In the genomic region with DNA sequence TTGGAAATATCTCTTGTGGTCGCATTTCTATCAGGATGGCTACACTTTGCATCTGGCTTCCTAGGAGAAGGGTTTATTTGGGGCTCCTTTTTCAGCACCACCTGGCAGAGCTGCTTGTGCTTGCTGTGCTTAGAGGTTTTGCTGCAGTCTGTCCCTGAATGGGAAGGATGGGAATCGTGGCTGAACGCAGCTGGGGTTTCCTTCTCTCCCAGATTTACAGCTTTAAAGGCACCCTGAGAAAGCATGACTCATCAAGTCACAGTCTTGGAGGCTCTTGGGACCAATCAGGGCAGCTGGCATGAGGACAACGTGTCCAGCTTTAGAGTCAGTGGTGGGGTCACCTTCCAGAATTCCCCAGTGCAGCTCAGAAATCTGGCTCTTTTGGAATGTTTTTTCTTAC, we compare ENCODE assay signal across 2 cellular contexts.
TF ChIP-seq lines count a peak whose summit lies in the region.

No MANE protein-coding gene starts in this region.

TF ChIP-seq in HepG2, 621 proteins besides CTCF, POLR2A, EP300 and RAD21:
- TF ChIP-seq NFE2L2 (IDR thresholded peaks at IDR 0.05; ENCODE audit: low read length) (peak; percentile 21; the same call in 1 of the 2 replicates), ZNF354B (CRISPR knock-in tag; IDR thresholded peaks at IDR 0.05) (no peak)

TF ChIP-seq in H1, 55 proteins besides CTCF, POLR2A, EP300 and RAD21:
- no peak for TF ChIP-seq PHF8 (conservative IDR thresholded peaks at IDR 0.05; ENCODE audit: low read depth, low read length)
- no peak for TF ChIP-seq SRF (IDR thresholded peaks at IDR 0.05; ENCODE audit: low read depth, low read length)
- TF ChIP-seq SP1 (IDR thresholded peaks at IDR 0.05; ENCODE audit: low read depth, low read length), result no peak
- TF ChIP-seq, protein P1, sequence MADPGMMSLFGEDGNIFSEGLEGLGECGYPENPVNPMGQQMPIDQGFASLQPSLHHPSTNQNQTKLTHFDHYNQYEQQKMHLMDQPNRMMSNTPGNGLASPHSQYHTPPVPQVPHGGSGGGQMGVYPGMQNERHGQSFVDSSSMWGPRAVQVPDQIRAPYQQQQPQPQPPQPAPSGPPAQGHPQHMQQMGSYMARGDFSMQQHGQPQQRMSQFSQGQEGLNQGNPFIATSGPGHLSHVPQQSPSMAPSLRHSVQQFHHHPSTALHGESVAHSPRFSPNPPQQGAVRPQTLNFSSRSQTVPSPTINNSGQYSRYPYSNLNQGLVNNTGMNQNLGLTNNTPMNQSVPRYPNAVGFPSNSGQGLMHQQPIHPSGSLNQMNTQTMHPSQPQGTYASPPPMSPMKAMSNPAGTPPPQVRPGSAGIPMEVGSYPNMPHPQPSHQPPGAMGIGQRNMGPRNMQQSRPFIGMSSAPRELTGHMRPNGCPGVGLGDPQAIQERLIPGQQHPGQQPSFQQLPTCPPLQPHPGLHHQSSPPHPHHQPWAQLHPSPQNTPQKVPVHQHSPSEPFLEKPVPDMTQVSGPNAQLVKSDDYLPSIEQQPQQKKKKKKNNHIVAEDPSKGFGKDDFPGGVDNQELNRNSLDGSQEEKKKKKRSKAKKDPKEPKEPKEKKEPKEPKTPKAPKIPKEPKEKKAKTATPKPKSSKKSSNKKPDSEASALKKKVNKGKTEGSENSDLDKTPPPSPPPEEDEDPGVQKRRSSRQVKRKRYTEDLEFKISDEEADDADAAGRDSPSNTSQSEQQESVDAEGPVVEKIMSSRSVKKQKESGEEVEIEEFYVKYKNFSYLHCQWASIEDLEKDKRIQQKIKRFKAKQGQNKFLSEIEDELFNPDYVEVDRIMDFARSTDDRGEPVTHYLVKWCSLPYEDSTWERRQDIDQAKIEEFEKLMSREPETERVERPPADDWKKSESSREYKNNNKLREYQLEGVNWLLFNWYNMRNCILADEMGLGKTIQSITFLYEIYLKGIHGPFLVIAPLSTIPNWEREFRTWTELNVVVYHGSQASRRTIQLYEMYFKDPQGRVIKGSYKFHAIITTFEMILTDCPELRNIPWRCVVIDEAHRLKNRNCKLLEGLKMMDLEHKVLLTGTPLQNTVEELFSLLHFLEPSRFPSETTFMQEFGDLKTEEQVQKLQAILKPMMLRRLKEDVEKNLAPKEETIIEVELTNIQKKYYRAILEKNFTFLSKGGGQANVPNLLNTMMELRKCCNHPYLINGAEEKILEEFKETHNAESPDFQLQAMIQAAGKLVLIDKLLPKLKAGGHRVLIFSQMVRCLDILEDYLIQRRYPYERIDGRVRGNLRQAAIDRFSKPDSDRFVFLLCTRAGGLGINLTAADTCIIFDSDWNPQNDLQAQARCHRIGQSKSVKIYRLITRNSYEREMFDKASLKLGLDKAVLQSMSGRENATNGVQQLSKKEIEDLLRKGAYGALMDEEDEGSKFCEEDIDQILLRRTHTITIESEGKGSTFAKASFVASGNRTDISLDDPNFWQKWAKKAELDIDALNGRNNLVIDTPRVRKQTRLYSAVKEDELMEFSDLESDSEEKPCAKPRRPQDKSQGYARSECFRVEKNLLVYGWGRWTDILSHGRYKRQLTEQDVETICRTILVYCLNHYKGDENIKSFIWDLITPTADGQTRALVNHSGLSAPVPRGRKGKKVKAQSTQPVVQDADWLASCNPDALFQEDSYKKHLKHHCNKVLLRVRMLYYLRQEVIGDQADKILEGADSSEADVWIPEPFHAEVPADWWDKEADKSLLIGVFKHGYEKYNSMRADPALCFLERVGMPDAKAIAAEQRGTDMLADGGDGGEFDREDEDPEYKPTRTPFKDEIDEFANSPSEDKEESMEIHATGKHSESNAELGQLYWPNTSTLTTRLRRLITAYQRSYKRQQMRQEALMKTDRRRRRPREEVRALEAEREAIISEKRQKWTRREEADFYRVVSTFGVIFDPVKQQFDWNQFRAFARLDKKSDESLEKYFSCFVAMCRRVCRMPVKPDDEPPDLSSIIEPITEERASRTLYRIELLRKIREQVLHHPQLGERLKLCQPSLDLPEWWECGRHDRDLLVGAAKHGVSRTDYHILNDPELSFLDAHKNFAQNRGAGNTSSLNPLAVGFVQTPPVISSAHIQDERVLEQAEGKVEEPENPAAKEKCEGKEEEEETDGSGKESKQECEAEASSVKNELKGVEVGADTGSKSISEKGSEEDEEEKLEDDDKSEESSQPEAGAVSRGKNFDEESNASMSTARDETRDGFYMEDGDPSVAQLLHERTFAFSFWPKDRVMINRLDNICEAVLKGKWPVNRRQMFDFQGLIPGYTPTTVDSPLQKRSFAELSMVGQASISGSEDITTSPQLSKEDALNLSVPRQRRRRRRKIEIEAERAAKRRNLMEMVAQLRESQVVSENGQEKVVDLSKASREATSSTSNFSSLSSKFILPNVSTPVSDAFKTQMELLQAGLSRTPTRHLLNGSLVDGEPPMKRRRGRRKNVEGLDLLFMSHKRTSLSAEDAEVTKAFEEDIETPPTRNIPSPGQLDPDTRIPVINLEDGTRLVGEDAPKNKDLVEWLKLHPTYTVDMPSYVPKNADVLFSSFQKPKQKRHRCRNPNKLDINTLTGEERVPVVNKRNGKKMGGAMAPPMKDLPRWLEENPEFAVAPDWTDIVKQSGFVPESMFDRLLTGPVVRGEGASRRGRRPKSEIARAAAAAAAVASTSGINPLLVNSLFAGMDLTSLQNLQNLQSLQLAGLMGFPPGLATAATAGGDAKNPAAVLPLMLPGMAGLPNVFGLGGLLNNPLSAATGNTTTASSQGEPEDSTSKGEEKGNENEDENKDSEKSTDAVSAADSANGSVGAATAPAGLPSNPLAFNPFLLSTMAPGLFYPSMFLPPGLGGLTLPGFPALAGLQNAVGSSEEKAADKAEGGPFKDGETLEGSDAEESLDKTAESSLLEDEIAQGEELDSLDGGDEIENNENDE (IDR thresholded peaks at IDR 0.05; ENCODE audit: insufficient replicate concordance, low read length), result no peak
- TF ChIP-seq POU5F1 (IDR thresholded peaks at IDR 0.05; ENCODE audit: low read depth, low read length), result no peak
- TF ChIP-seq, protein P2, sequence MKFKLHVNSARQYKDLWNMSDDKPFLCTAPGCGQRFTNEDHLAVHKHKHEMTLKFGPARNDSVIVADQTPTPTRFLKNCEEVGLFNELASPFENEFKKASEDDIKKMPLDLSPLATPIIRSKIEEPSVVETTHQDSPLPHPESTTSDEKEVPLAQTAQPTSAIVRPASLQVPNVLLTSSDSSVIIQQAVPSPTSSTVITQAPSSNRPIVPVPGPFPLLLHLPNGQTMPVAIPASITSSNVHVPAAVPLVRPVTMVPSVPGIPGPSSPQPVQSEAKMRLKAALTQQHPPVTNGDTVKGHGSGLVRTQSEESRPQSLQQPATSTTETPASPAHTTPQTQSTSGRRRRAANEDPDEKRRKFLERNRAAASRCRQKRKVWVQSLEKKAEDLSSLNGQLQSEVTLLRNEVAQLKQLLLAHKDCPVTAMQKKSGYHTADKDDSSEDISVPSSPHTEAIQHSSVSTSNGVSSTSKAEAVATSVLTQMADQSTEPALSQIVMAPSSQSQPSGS (IDR thresholded peaks at IDR 0.05; ENCODE audit: low read length), result no peak
- TF ChIP-seq CEBPB (IDR thresholded peaks at IDR 0.05; ENCODE audit: low read depth, low read length), result no peak
- no peak for TF ChIP-seq TAF1 (IDR thresholded peaks at IDR 0.05; ENCODE audit: low read depth, low read length)
- no peak for TF ChIP-seq CBX8 (IDR thresholded peaks at IDR 0.05; ENCODE audit: borderline replicate concordance, low read depth, low read length)
- TF ChIP-seq GABPA (IDR thresholded peaks at IDR 0.05; ENCODE audit: borderline replicate concordance, insufficient read depth, low read length), result no peak
- no peak for TF ChIP-seq RNF2 (IDR thresholded peaks at IDR 0.05; ENCODE audit: borderline replicate concordance, low read depth, low read length, missing control alignments, poor library complexity, severe bottlenecking)
- TF ChIP-seq YY1 (IDR thresholded peaks at IDR 0.05; ENCODE audit: low read depth, low read length), result no peak
- TF ChIP-seq CREB1 (IDR thresholded peaks at IDR 0.05), result no peak
- TF ChIP-seq NANOG (IDR thresholded peaks at IDR 0.05; ENCODE audit: insufficient read depth, low read depth, low read length, poor library complexity, severe bottlenecking), result no peak
- TF ChIP-seq, protein P3, sequence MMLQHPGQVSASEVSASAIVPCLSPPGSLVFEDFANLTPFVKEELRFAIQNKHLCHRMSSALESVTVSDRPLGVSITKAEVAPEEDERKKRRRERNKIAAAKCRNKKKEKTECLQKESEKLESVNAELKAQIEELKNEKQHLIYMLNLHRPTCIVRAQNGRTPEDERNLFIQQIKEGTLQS (IDR thresholded peaks at IDR 0.05; ENCODE audit: insufficient read depth, low read depth, low read length), result no peak
- TF ChIP-seq, protein P4, sequence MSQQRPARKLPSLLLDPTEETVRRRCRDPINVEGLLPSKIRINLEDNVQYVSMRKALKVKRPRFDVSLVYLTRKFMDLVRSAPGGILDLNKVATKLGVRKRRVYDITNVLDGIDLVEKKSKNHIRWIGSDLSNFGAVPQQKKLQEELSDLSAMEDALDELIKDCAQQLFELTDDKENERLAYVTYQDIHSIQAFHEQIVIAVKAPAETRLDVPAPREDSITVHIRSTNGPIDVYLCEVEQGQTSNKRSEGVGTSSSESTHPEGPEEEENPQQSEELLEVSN (IDR thresholded peaks at IDR 0.05), result no peak
- TF ChIP-seq SUZ12 (IDR thresholded peaks at IDR 0.05; ENCODE audit: low read length), result no peak
- TF ChIP-seq JUND (IDR thresholded peaks at IDR 0.05; ENCODE audit: low read length), result no peak
- TF ChIP-seq TBP (IDR thresholded peaks at IDR 0.05; ENCODE audit: low read depth, low read length), result no peak
- no peak for TF ChIP-seq ZNF274 (IDR thresholded peaks at IDR 0.05; ENCODE audit: borderline replicate concordance, extremely low read depth, low read length)
